14 cellular contexts compared by ENCODE assay signal in the genomic region with DNA sequence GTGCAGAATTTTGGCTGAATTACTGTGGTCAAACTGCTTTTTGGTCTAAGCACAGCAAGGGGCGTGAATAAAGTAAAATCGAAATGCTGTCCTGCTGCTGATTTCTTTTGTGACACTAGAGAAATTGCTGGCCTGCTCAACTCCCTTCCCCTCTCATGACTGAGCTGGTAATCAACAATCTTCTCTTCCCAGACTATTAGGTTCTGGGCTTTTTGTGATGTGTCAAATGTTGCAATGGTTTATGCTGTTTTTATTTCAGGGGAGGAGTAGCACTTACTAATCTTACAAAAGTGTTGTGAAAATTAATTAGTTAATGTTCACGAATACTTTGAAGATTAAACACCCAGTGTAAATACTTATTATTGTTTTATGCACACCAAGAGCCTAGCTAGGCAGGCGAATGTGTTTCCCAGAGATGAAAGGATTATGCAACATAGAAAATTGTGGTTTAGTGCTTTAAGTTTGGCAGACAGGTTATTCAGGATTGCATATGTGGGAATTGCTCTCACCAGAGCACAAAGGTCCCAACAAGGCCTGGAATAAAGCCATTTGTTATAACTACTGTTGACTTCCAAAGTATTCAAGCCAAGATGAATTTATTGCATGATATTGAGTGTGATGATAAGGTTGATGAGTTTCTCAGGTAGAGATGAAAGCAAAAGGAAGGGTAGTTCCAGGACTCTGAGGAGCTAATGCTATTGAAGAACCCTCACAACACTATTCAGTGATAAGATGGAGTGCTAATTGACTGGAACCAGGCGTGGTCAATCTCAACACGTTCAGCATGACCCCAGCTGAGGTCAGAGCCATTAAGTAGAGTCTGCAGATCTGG.
DNase-seq lines count a peak whose midpoint lies in the region; ATAC-seq and TF ChIP-seq lines count a peak whose summit lies in the region.
"Had no signal": no experiment of that assay in that cellular context is flagged by ENCODE, and none has a peak within 500 bp of the region (broad histone marks: within the 10 kb centered on the region; RNA-seq: fewer than 3 reads in every experiment).

No MANE protein-coding gene starts in this region.

- H3K27ac ChIP-seq in RWPE2 (ENCODE audit: poor library complexity, severe bottlenecking) (no peak overlapping the region), psoas muscle (no peak overlapping the region)
- H3K27ac ChIP-seq: ovary, Peyer's patch had no signal

- intact Hi-C loops in sciatic nerve (cut with DNase I) = no loop called here
- intact Hi-C loops in psoas muscle (cut with DNase I) = no loop called here

- TF ChIP-seq CTCF in RWPE2 (IDR thresholded peaks at IDR 0.05; ENCODE audit: poor library complexity, severe bottlenecking) (no peak), fibroblast of pulmonary artery (IDR thresholded peaks at IDR 0.05; ENCODE audit: low read length, missing control alignments) (no peak), psoas muscle (IDR thresholded peaks at IDR 0.05) (no peak)

- peak; percentile 7 to 45 for DNase-seq in NCI-H187 (lab: John Stamatoyannopoulos, UW)
- no peak for DNase-seq in RWPE2 (ENCODE audit: low spot score)
- DNase-seq in fibroblast of pulmonary artery (ENCODE audit: low read depth) = peak; percentile 61
- no peak for DNase-seq in sciatic nerve (ENCODE audit: low spot score)
- no peak for DNase-seq in COLO829 (ENCODE audit: low spot score)
- DNase-seq in psoas muscle = no peak
- DNase-seq: activated CD4-positive, alpha-beta memory T cell treated with anti-CD3 and anti-CD28 coated beads, Interleukin-2, amount 10 ng/mL, durations not matched to agents 7 days and 5 days; activated naive CD4-positive, alpha-beta T cell; COR-L47; IMR-90; ovary had no signal

- H3K4me3 ChIP-seq in RWPE2 (ENCODE audit: severe bottlenecking) (no peak overlapping the region), fibroblast of pulmonary artery (replicated peaks; ENCODE audit: low read depth, low read length) (no peak overlapping the region), psoas muscle (no peak overlapping the region)
- H3K4me3 ChIP-seq: HAP-1, ovary, Peyer's patch had no signal

- peaks cover 5% of the 10 kb centered on the region for H3K4me1 ChIP-seq in RWPE2 (ENCODE audit: insufficient read depth, poor library complexity, severe bottlenecking)
- H3K4me1 ChIP-seq in psoas muscle = no peaks in the 10 kb centered on the region
- H3K4me1 ChIP-seq: HAP-1 had no signal

- ATAC-seq in RWPE2 (ENCODE audit: low read depth) (peak; percentile 33; the same call in 1 of the 3 replicates), sciatic nerve (peak; percentile 44), psoas muscle (no peak), GM19452 (IDR thresholded peaks at IDR 0.05; ENCODE audit: unreplicated experiment) (no peak)

- H3K9me3 ChIP-seq in RWPE2 (ENCODE audit: severe bottlenecking) (no peaks in the 10 kb centered on the region), psoas muscle (no peaks in the 10 kb centered on the region)
- H3K9me3 ChIP-seq: HAP-1, ovary, Peyer's patch had no signal

- H3K27me3 ChIP-seq in RWPE2 (ENCODE audit: insufficient read depth, poor library complexity, severe bottlenecking) (no peaks in the 10 kb centered on the region), psoas muscle (ENCODE audit: insufficient read depth in 3 of 3, low read length in 2 of 3) (no peaks in the 10 kb centered on the region)
- H3K27me3 ChIP-seq: ovary, Peyer's patch had no signal

- 61 to 71% (median 62%) methylated on average over 6 of the region's 6 CpGs for WGBS in psoas muscle, 3 donors

- H3K36me3 ChIP-seq in RWPE2 (ENCODE audit: low read depth) = no peaks in the 10 kb centered on the region
- no peaks in the 10 kb centered on the region for H3K36me3 ChIP-seq in psoas muscle (ENCODE audit: insufficient read depth in 1 of 2, low read depth in 1 of 2)
- H3K36me3 ChIP-seq: HAP-1, ovary, Peyer's patch had no signal

Comparison
In these comparisons a context has a peak if more than half of its experiments do, and no peak if none do; other contexts are left out.
1. DNase-seq: peak in NCI-H187 (2 of 2) and fibroblast of pulmonary artery (single experiment); none in RWPE2 (single experiment), sciatic nerve (single experiment), COLO829 (single experiment) and psoas muscle (0 of 2).
2. ATAC-seq: peak in RWPE2 (single experiment) and sciatic nerve (single experiment); none in psoas muscle (0 of 4) and GM19452 (single experiment).